In the genomic region with DNA sequence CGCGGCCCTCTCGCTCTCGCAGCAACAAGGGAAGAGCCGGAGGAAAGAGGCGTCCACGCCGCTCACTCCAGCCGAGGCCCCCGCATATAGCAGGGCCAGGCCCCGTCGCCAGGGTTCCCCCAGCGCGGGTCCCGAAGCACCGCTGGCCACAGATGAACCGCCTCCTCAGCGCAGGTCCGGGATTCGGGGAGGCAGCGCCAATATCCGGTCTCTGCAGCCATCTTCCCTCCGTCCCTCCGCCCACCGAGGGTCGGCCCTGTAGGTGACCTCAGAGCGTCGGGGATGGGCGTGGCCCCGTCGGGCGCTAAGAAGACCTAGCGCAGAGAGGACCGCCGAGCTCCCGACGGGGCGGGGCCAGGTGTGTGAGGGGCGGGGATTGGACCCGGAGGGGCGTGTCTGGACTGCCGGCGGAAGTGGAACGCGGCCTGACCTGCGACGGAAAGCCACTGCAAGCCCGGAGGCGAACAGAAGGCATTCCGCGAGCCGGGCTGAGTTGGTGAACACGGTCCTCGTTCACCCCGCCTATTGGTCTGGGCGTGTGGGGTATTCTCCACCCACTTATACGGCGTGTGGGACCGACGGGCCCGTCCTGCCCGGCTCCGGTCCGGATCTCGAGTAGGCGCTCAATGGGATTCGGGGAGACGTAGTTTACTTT, we compare ENCODE assay signal across 8 cellular contexts. TPM values are rescaled to one million over a fixed set of nuclear protein-coding genes. Genes with fewer than 3 reads are reported as not detected.
DNase-seq lines count a peak whose midpoint lies in the region; ATAC-seq and TF ChIP-seq lines count a peak whose summit lies in the region.

No MANE protein-coding gene starts in this region.

- intact Hi-C loops in head of caudate nucleus (cut with DNase I): loop anchor here (5.0 kb wide), 1 partner anchor 139 kb away; no protein-coding TSS in a partner anchor

- POLR2A ChIA-PET in activated naive CD8-positive, alpha-beta T cell treated with anti-CD3 and anti-CD28 coated beads, Interleukin-2, amount 10 ng/mL, durations not matched to agents 7 days and 5 days (lab: Charles Lee): interaction anchor here (0.7 to 3.2 kb wide), 24 partner anchors 8 to 236 kb away, joined by 3 to 94 read pairs (median 6); a partner anchor contains a TSS

- ATAC-seq in HG02678 (IDR thresholded peaks at IDR 0.05; ENCODE audit: unreplicated experiment): peak; percentile 97
- peak; percentile 94 for ATAC-seq in activated naive CD8-positive, alpha-beta T cell treated with anti-CD3 and anti-CD28 coated beads, Interleukin-2, amount 10 ng/mL, durations not matched to agents 7 days and 5 days (ENCODE audit: low read depth)

- under 1% methylated on average over 68 of the region's 68 CpGs for WGBS in thymus

- peak overlapping the region; percentile 95 for H3K27ac Mint-ChIP-seq in activated naive CD8-positive, alpha-beta T cell treated with anti-CD3 and anti-CD28 coated beads, Interleukin-2, amount 10 ng/mL, durations not matched to agents 7 days and 5 days
- peak overlapping the region; percentile 94 for H3K27ac Mint-ChIP-seq in osteocyte (ENCODE audit: unreplicated experiment)

- peaks cover 22% of the 10 kb centered on the region for H3K36me3 ChIP-seq in thymus (ENCODE audit: control insufficient read depth, insufficient read depth)

- peak overlapping the region; percentile 99 for H3K27ac ChIP-seq in thymus (ENCODE audit: low read depth)

- peaks cover 1% of the 10 kb centered on the region for H3K27me3 Mint-ChIP-seq in activated naive CD8-positive, alpha-beta T cell treated with anti-CD3 and anti-CD28 coated beads, Interleukin-2, amount 10 ng/mL, durations not matched to agents 7 days and 5 days
- peaks cover 2% of the 10 kb centered on the region for H3K27me3 Mint-ChIP-seq in osteocyte (ENCODE audit: unreplicated experiment)

- H3K4me3 ChIP-seq in GM12864 (ENCODE audit: low read depth, low read length) (peak overlapping the region; percentile 89), thymus (ENCODE audit: low read length) (peak overlapping the region; percentile 97)

- H3K9me3 ChIP-seq in thymus (ENCODE audit: control insufficient read depth): peaks cover 9% of the 10 kb centered on the region

- no peak for TF ChIP-seq CTCF in GM12864 (IDR thresholded peaks at IDR 0.05; ENCODE audit: low read depth, low read length, missing control alignments)
- no peak for TF ChIP-seq CTCF in osteocyte (IDR thresholded peaks at IDR 0.05)

- peak overlapping the region; percentile 90 for H3K4me3 Mint-ChIP-seq in activated naive CD8-positive, alpha-beta T cell treated with anti-CD3 and anti-CD28 coated beads, Interleukin-2, amount 10 ng/mL, durations not matched to agents 7 days and 5 days
- peak overlapping the region; percentile 91 for H3K4me3 Mint-ChIP-seq in osteocyte (ENCODE audit: unreplicated experiment)

- peaks cover 7% of the 10 kb centered on the region for H3K4me1 ChIP-seq in thymus (ENCODE audit: control insufficient read depth, insufficient read depth, low read length)

- H3K4me1 Mint-ChIP-seq in activated naive CD8-positive, alpha-beta T cell treated with anti-CD3 and anti-CD28 coated beads, Interleukin-2, amount 10 ng/mL, durations not matched to agents 7 days and 5 days: peaks cover 18% of the 10 kb centered on the region
- H3K4me1 Mint-ChIP-seq in osteocyte (ENCODE audit: unreplicated experiment): peaks cover 19% of the 10 kb centered on the region

- DNase-seq in GM12864 (ENCODE audit: low read depth) (peak; percentile 97), NCI-H1105 treated with DMSO at 0.1 percent for 48 hours (lab: John Stamatoyannopoulos, UW) (peak; percentile 89), SKM-1 treated with dmso at 0.1 percent for 144 hours (lab: John Stamatoyannopoulos, UW; ENCODE audit: unreplicated experiment) (peak; percentile 95), head of caudate nucleus (peak; percentile 66 to 95 (median 86)), osteocyte (ENCODE audit: extremely low spot score, unreplicated experiment) (peak; percentile 96)
- DNase-seq in activated naive CD8-positive, alpha-beta T cell treated with anti-CD3 and anti-CD28 coated beads, Interleukin-2, amount 10 ng/mL, durations not matched to agents 7 days and 5 days: peak; percentile 100

- no peaks in the 10 kb centered on the region for H3K27me3 ChIP-seq in thymus (ENCODE audit: control insufficient read depth, insufficient read depth)

- H3K36me3 Mint-ChIP-seq in activated naive CD8-positive, alpha-beta T cell treated with anti-CD3 and anti-CD28 coated beads, Interleukin-2, amount 10 ng/mL, durations not matched to agents 7 days and 5 days: peaks cover 46% of the 10 kb centered on the region
- H3K36me3 Mint-ChIP-seq in osteocyte (ENCODE audit: unreplicated experiment): peaks cover 19% of the 10 kb centered on the region

- peaks cover 11% of the 10 kb centered on the region for H3K9me3 Mint-ChIP-seq in activated naive CD8-positive, alpha-beta T cell treated with anti-CD3 and anti-CD28 coated beads, Interleukin-2, amount 10 ng/mL, durations not matched to agents 7 days and 5 days
- H3K9me3 Mint-ChIP-seq in osteocyte (ENCODE audit: unreplicated experiment): peaks cover 9% of the 10 kb centered on the region

RNA-seq across cellular contexts. Expression of a gene that starts 26.8 kb away (rescaled TPM):
- total RNA-seq in activated naive CD8-positive, alpha-beta T cell treated with anti-CD3 and anti-CD28 coated beads, Interleukin-2, amount 10 ng/mL, durations not matched to agents 7 days and 5 days: 10 to 100 TPM; 31.5 to 32.0 TPM
- 12.0 and 12.2 TPM in 2 replicates for total RNA-seq in osteocyte
- polyA plus RNA-seq in thymus: 67.3 TPM

RNA-seq across cellular contexts. Expression of a gene that starts 47.4 kb away (rescaled TPM):
- total RNA-seq in activated naive CD8-positive, alpha-beta T cell treated with anti-CD3 and anti-CD28 coated beads, Interleukin-2, amount 10 ng/mL, durations not matched to agents 7 days and 5 days: 10 to 100 TPM; 33.6 to 34.6 TPM
- total RNA-seq in osteocyte: not detected in 2 replicates
- polyA plus RNA-seq in thymus: 25.5 TPM

Comparison
In these comparisons a context has a peak if more than half of its experiments do, and no peak if none do; other contexts are left out.
1. Peak in every context shown above with its lines: DNase-seq, ATAC-seq, H3K4me3 ChIP-seq and H3K27ac ChIP-seq.
2. RNA of a gene that starts 47.4 kb away (total RNA-seq): 33.6 to 34.6 TPM in activated naive CD8-positive, alpha-beta T cell treated with anti-CD3 and anti-CD28 coated beads, Interleukin-2, amount 10 ng/mL, durations not matched to agents 7 days and 5 days; not detected in osteocyte; every median in the first group is over 10 times any median in the second.